Comparison of ENCODE assay signal across 28 cellular contexts in genomic region chr11:2207212-2207611, GRCh38. TPM values are rescaled to one million over a fixed set of nuclear protein-coding genes. Genes with fewer than 3 reads are reported as not detected.
DNase-seq lines count a peak whose midpoint lies in the region; ATAC-seq and TF ChIP-seq lines count a peak whose summit lies in the region.
"Had no signal": no experiment of that assay in that cellular context is flagged by ENCODE, and none has a peak within 500 bp of the region (broad histone marks: within the 10 kb centered on the region; RNA-seq: fewer than 3 reads in every experiment).

No MANE protein-coding gene starts in this region.

- BruUV-seq in Caco-2 (replicated peaks; lab: Mats Ljungman, UMichigan) = no TSS peak

- no peak for TF ChIP-seq EP300 in ovary (IDR thresholded peaks at IDR 0.05)

- intact Hi-C loops in Caco-2 (cut with micrococcal nuclease; ENCODE audit: unreplicated experiment) = loop anchor here (10.0 kb wide), 1 partner anchor 708 kb away; no protein-coding TSS in a partner anchor
- intact Hi-C loops in ovary (cut with DNase I) = loop anchor here in 1 of 4 donors (10.0 kb wide), 1 partner anchor 708 kb away; no protein-coding TSS in a partner anchor
- intact Hi-C loops in activated CD4-positive, alpha-beta T cell treated with anti-CD3 and anti-CD28 coated beads for 36 hours (cut with DNase I, micrococcal nuclease) = no loop called here

- no peak overlapping the region for H3K9ac ChIP-seq in endodermal cell (ENCODE audit: extremely low read depth, low read length, poor library complexity, severe bottlenecking)

- H3K27ac ChIP-seq in endodermal cell (ENCODE audit: low read depth, low read length) = no peak overlapping the region
- H3K27ac ChIP-seq in ovary = no peak overlapping the region
- H3K27ac ChIP-seq: 22Rv1, cardiac muscle cell, dorsolateral prefrontal cortex, epithelial cell of prostate, skin epidermis, upper lobe of left lung had no signal

- H3K36me3 Mint-ChIP-seq in Caco-2 (ENCODE audit: insufficient read depth, unreplicated experiment) (peaks cover 67% of the 10 kb centered on the region), endodermal cell (ENCODE audit: low read depth) (no peaks in the 10 kb centered on the region)
- H3K36me3 Mint-ChIP-seq in activated CD4-positive, alpha-beta T cell treated with anti-CD3 and anti-CD28 coated beads for 36 hours (ENCODE audit: low read depth) = no peaks in the 10 kb centered on the region
- H3K36me3 Mint-ChIP-seq: CD8-positive, alpha-beta T cell had no signal

- H3K4me1 ChIP-seq in Caco-2 = peaks cover 83% of the 10 kb centered on the region
- H3K4me1 ChIP-seq in endodermal cell (ENCODE audit: control insufficient read depth, insufficient read depth, low read length) = no peaks in the 10 kb centered on the region
- H3K4me1 ChIP-seq in ovary (ENCODE audit: insufficient read depth) = no peaks in the 10 kb centered on the region

- H3K4me3 Mint-ChIP-seq in Caco-2 (ENCODE audit: unreplicated experiment) (no peak overlapping the region), endodermal cell (no peak overlapping the region)
- no peak overlapping the region for H3K4me3 Mint-ChIP-seq in activated CD4-positive, alpha-beta T cell treated with anti-CD3 and anti-CD28 coated beads for 36 hours
- H3K4me3 Mint-ChIP-seq: CD8-positive, alpha-beta T cell; nephron; T-cell had no signal

- no peaks in the 10 kb centered on the region for H3K27me3 ChIP-seq in Caco-2 (replicated peaks; ENCODE audit: control insufficient read depth, insufficient read depth, low read length)
- H3K27me3 ChIP-seq in endodermal cell (ENCODE audit: control insufficient read depth, insufficient read depth, low read length, poor library complexity, severe bottlenecking) = no peaks in the 10 kb centered on the region
- H3K27me3 ChIP-seq in ovary = no peaks in the 10 kb centered on the region
- H3K27me3 ChIP-seq: cardiac muscle cell, upper lobe of left lung had no signal

- H3K27ac Mint-ChIP-seq in Caco-2 (ENCODE audit: unreplicated experiment) (peak overlapping the region; percentile 73), endodermal cell (no peak overlapping the region)
- H3K27ac Mint-ChIP-seq in activated CD4-positive, alpha-beta T cell treated with anti-CD3 and anti-CD28 coated beads for 36 hours = no peak overlapping the region
- H3K27ac Mint-ChIP-seq: CD8-positive, alpha-beta T cell; nephron; T-cell had no signal

- H3K9me3 ChIP-seq in Caco-2 (no peaks in the 10 kb centered on the region), endodermal cell (ENCODE audit: control insufficient read depth, low read length) (no peaks in the 10 kb centered on the region), ovary (no peaks in the 10 kb centered on the region)
- H3K9me3 ChIP-seq: upper lobe of left lung had no signal

- ATAC-seq in HG02852 (IDR thresholded peaks at IDR 0.05; ENCODE audit: unreplicated experiment) = no peak
- no peak for ATAC-seq in activated CD4-positive, alpha-beta T cell treated with anti-CD3 and anti-CD28 coated beads for 36 hours
- ATAC-seq: CD8-positive, alpha-beta T cell; T-cell had no signal

- DNase-seq in activated CD4-positive, CD25-positive, alpha-beta regulatory T cell treated with anti-CD3 and anti-CD28 coated beads, Interleukin-2, amount 50 U/mL, for 72 hours = peak; percentile 14
- DNase-seq in activated CD4-positive, CD25-positive, alpha-beta regulatory T cell (lab: John Stamatoyannopoulos, UW) = no peak
- DNase-seq in Caco-2 (peak in 1 of 2 experiments; percentile 35), endodermal cell (peak; percentile 39), ovary (peak in 3 of 5 donors; percentile 1 to 5 (median 4)), SHP77 treated with DMSO at 0.1 percent for 48 hours (lab: John Stamatoyannopoulos, UW) (no peak)
- no peak for DNase-seq in activated CD4-positive, alpha-beta T cell treated with anti-CD3 and anti-CD28 coated beads for 36 hours
- DNase-seq: amygdala; foreskin fibroblast; KG1; mesenchymal stem cell; MV-4-11; NCI-H1694 treated with DMSO at 0.1 percent for 48 hours; NCI-H69; SHP77; stimulated activated CD4-positive, alpha-beta T cell treated with anti-CD3 and anti-CD28 coated beads, Interleukin-2, amount 100 ng/mL, for 48 hours; stimulated activated naive CD4-positive, alpha-beta T cell treated with Interleukin-2 at 50 U/mL for 16 hours had no signal

- WGBS in endodermal cell (ENCODE audit: insufficient coverage in 1 of 2, insufficient read length in 1 of 2), 2 experiments = 92 to 97% methylated on average over 9 to 11 of the region's 11 CpGs
- WGBS in ovary, 3 donors = 86 to 87% (median 86%) methylated on average over 11 of the region's 11 CpGs

- CTCF ChIA-PET in Caco-2 (lab: Charles Lee) = interaction anchor here (0.9 to 4.4 kb wide), 3 partner anchors 9 to 57 kb away, joined by 4 to 37 read pairs (median 7); no protein-coding TSS in a partner anchor
- CTCF ChIA-PET in activated CD4-positive, alpha-beta T cell treated with anti-CD3 and anti-CD28 coated beads for 36 hours (lab: Charles Lee) = no interaction called here

- H3K36me3 ChIP-seq in Caco-2 (ENCODE audit: control insufficient read depth, insufficient read depth, low read length) (no peaks in the 10 kb centered on the region), endodermal cell (ENCODE audit: control insufficient read depth, insufficient read depth, low read length) (no peaks in the 10 kb centered on the region), ovary (no peaks in the 10 kb centered on the region)
- H3K36me3 ChIP-seq: cardiac muscle cell, upper lobe of left lung had no signal

- H3K27me3 Mint-ChIP-seq in Caco-2 (ENCODE audit: insufficient read depth, unreplicated experiment) (no peaks in the 10 kb centered on the region), endodermal cell (ENCODE audit: insufficient read depth) (peaks cover 16% of the 10 kb centered on the region)
- no peaks in the 10 kb centered on the region for H3K27me3 Mint-ChIP-seq in activated CD4-positive, alpha-beta T cell treated with anti-CD3 and anti-CD28 coated beads for 36 hours

- H3K9me3 Mint-ChIP-seq in Caco-2 (ENCODE audit: unreplicated experiment) = no peaks in the 10 kb centered on the region
- no peaks in the 10 kb centered on the region for H3K9me3 Mint-ChIP-seq in endodermal cell
- no peaks in the 10 kb centered on the region for H3K9me3 Mint-ChIP-seq in activated CD4-positive, alpha-beta T cell treated with anti-CD3 and anti-CD28 coated beads for 36 hours (ENCODE audit: low read depth)
- H3K9me3 Mint-ChIP-seq: CD8-positive, alpha-beta T cell; nephron; T-cell had no signal

- POLR2A ChIA-PET in Caco-2 (lab: Charles Lee) = interaction anchor here (0.5 kb wide), 1 partner anchor 171 kb away, joined by 3 read pairs; no protein-coding TSS in a partner anchor
- POLR2A ChIA-PET in activated CD4-positive, alpha-beta T cell treated with anti-CD3 and anti-CD28 coated beads for 36 hours (lab: Charles Lee) = no interaction called here

- TF ChIP-seq CTCF in Caco-2 (IDR thresholded peaks at IDR 0.05; ENCODE audit: insufficient read depth in 1 of 2, low read depth in 1 of 2, low read length in 1 of 2, severe bottlenecking in 1 of 2, unreplicated experiment in 1 of 2) (no peak), endodermal cell (conservative IDR thresholded peaks at IDR 0.05) (no peak), ovary (IDR thresholded peaks at IDR 0.05) (no peak)

- peaks cover 65% of the 10 kb centered on the region for H3K4me1 Mint-ChIP-seq in Caco-2 (ENCODE audit: low read depth, unreplicated experiment)
- no peaks in the 10 kb centered on the region for H3K4me1 Mint-ChIP-seq in endodermal cell
- H3K4me1 Mint-ChIP-seq in activated CD4-positive, alpha-beta T cell treated with anti-CD3 and anti-CD28 coated beads for 36 hours = no peaks in the 10 kb centered on the region

- no peak for TF ChIP-seq POLR2A in ovary (IDR thresholded peaks at IDR 0.05)

- H3K4me3 ChIP-seq in Caco-2 (ENCODE audit: low read depth, low read length) (no peak overlapping the region), endodermal cell (ENCODE audit: low read length) (no peak overlapping the region), ovary (no peak overlapping the region)
- H3K4me3 ChIP-seq: cardiac muscle cell, dorsolateral prefrontal cortex, skin epidermis, upper lobe of left lung had no signal

RNA-seq across cellular contexts. Expression of gene TH, which starts 35.6 kb away (rescaled TPM):
- total RNA-seq in Caco-2 (2022) (not detected in 2 replicates), endodermal cell (not detected), ovary (1 to 10 TPM in 3 of 7 donors, under 1 TPM in 3, not detected in 1; 0.12 to 4.1 (median 0.99) TPM)
- polyA plus RNA-seq in endodermal cell (2013, experiment 1 of 2) = 44.8 TPM
- polyA plus RNA-seq in endodermal cell (2013, experiment 2 of 2) = 37.3 TPM
- polyA plus RNA-seq in ovary = under 1 TPM in 1 of 2 donors, not detected in 1; 0.54 TPM
- not detected for total RNA-seq in activated CD4-positive, alpha-beta T cell treated with anti-CD3 and anti-CD28 coated beads for 36 hours
- total RNA-seq: cardiac muscle cell; CD8-positive, alpha-beta T cell; T-cell; upper lobe of left lung had no signal
- polyA plus RNA-seq: cardiac muscle cell had no signal

RNA-seq across cellular contexts. Expression of gene INS, which starts 46.2 kb away (rescaled TPM):
- not detected in 2 replicates for total RNA-seq in Caco-2 (2022)
- total RNA-seq in endodermal cell = not detected
- polyA plus RNA-seq in endodermal cell (2013, experiment 1 of 2) = not detected
- not detected for polyA plus RNA-seq in endodermal cell (2013, experiment 2 of 2)
- 1 to 10 TPM in 1 of 7 donors, under 1 TPM in 1, not detected in 5; 0.89 to 1.4 TPM for total RNA-seq in ovary
- not detected for polyA plus RNA-seq in ovary
- not detected for total RNA-seq in activated CD4-positive, alpha-beta T cell treated with anti-CD3 and anti-CD28 coated beads for 36 hours
- total RNA-seq: cardiac muscle cell; CD8-positive, alpha-beta T cell; dorsolateral prefrontal cortex had no signal
- polyA plus RNA-seq: cardiac muscle cell, keratinocyte had no signal

Comparison
In these comparisons a context has a peak if more than half of its experiments do, and no peak if none do; other contexts are left out.
1. DNase-seq: peak in activated CD4-positive, CD25-positive, alpha-beta regulatory T cell treated with anti-CD3 and anti-CD28 coated beads, Interleukin-2, amount 50 U/mL, for 72 hours (single experiment), endodermal cell (single experiment) and ovary (3 of 5); none in activated CD4-positive, CD25-positive, alpha-beta regulatory T cell (0 of 4), SHP77 treated with DMSO at 0.1 percent for 48 hours (single experiment) and activated CD4-positive, alpha-beta T cell treated with anti-CD3 and anti-CD28 coated beads for 36 hours (single experiment).